Comparison of ENCODE assay signal across 21 cellular contexts in genomic region chr4:140811429-140811828, GRCh38. TPM values are rescaled to one million over a fixed set of nuclear protein-coding genes. Genes with fewer than 3 reads are reported as not detected.
"Had no signal": no experiment of that assay in that cellular context is flagged by ENCODE, and none has a peak within 500 bp of the region (broad histone marks: within the 10 kb centered on the region; RNA-seq: fewer than 3 reads in every experiment).

No MANE protein-coding gene starts in this region.

- H3K4me3 ChIP-seq: left lung had no signal

- H3K9me3 ChIP-seq: left lung, neutrophil had no signal

- H3K36me3 Mint-ChIP-seq: activated naive CD8-positive, alpha-beta T cell; brain; naive thymus-derived CD4-positive, alpha-beta T cell; type B pancreatic cell had no signal

- H3K4me1 Mint-ChIP-seq: activated CD4-positive, alpha-beta T cell treated with anti-CD3 and anti-CD28 coated beads, Interleukin-2, amount 10 ng/mL, durations not matched to agents 24 days and 14 days; brain had no signal

- H3K9me3 Mint-ChIP-seq: activated CD4-positive, alpha-beta T cell treated with anti-CD3 and anti-CD28 coated beads, Interleukin-2, amount 10 ng/mL, durations not matched to agents 24 days and 14 days; brain; type B pancreatic cell had no signal

- DNase-seq: activated CD4-positive, alpha-beta T cell treated with anti-CD3 and anti-CD28 coated beads, Interleukin-2, amount 10 ng/mL, durations not matched to agents 24 days and 14 days; activated CD4-positive, CD25-positive, alpha-beta regulatory T cell; activated CD8-positive, alpha-beta memory T cell treated with anti-CD3 and anti-CD28 coated beads, Interleukin-2, amount 50 U/mL, for 48 hours; activated gamma-delta T cell; activated T-cell treated with anti-CD3 and anti-CD28 coated beads, Interleukin-2, amount 50 U/mL, for 72 hours; cortex of kidney; effector memory CD4-positive, alpha-beta T cell; foreskin fibroblast; hypothalamus; kidney; left lung; mammary epithelial cell; naive thymus-derived CD4-positive, alpha-beta T cell; posterior cingulate gyrus; stimulated activated CD4-positive, alpha-beta T cell treated with anti-CD3 and anti-CD28 coated beads, Interleukin-2, amount 100 ng/mL, for 48 hours; stimulated activated naive CD4-positive, alpha-beta T cell; T-helper 2 cell had no signal

- H3K27ac Mint-ChIP-seq: activated CD4-positive, alpha-beta T cell treated with anti-CD3 and anti-CD28 coated beads, Interleukin-2, amount 10 ng/mL, durations not matched to agents 24 days and 14 days; activated naive CD8-positive, alpha-beta T cell; activated T-cell treated with anti-CD3 and anti-CD28 coated beads, Interleukin-2, amount 50 U/mL, for 72 hours; brain; type B pancreatic cell had no signal

- H3K27ac ChIP-seq: left lung, neutrophil had no signal

- H3K36me3 ChIP-seq: left lung, neutrophil had no signal

- H3K4me3 Mint-ChIP-seq: activated CD4-positive, alpha-beta T cell treated with anti-CD3 and anti-CD28 coated beads, Interleukin-2, amount 10 ng/mL, durations not matched to agents 24 days and 14 days; activated naive CD8-positive, alpha-beta T cell; activated T-cell treated with anti-CD3 and anti-CD28 coated beads, Interleukin-2, amount 50 U/mL, for 72 hours; brain; naive thymus-derived CD4-positive, alpha-beta T cell; type B pancreatic cell had no signal

- ATAC-seq: activated T-cell treated with anti-CD3 and anti-CD28 coated beads, Interleukin-2, amount 50 U/mL, for 72 hours; left lung; naive thymus-derived CD4-positive, alpha-beta T cell had no signal

- H3K27me3 ChIP-seq: left lung had no signal

RNA-seq across cellular contexts. Expression of gene TBC1D9, which starts 55.2 kb away (rescaled TPM):
- total RNA-seq: activated CD4-positive, alpha-beta T cell treated with anti-CD3 and anti-CD28 coated beads, Interleukin-2, amount 10 ng/mL, durations not matched to agents 24 days and 14 days; activated T-cell treated with anti-CD3 and anti-CD28 coated beads, Interleukin-2, amount 50 U/mL, for 72 hours had no signal
